In the genomic region with DNA sequence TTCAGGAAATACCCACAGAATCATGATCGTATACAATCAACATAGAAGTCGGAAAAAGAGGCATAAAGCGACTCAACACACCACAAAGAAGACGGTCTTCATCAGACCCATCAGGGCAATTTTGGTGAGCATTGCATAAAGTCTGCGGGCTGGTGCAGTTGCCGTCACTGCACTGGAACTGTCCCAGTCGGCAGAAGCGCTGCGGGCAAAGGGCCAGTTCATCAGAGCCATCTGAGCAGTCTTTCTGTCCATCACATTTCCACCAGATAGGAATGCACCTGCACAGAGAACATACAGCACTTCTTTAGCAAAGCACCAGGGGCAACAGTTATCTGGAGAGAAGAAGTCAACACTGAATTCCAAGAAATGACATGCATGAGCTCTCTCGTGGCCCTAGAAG, we compare ENCODE assay signal across 23 cellular contexts.
"Had no signal": no experiment of that assay in that cellular context is flagged by ENCODE, and none has a peak within 500 bp of the region (broad histone marks: within the 10 kb centered on the region; RNA-seq: fewer than 3 reads in every experiment).

No MANE protein-coding gene starts in this region.

- H3K36me3 ChIP-seq: esophagus muscularis mucosa, gastroesophageal sphincter, heart right ventricle, left lung, lower lobe of right lung had no signal

- H3K27me3 ChIP-seq: esophagus muscularis mucosa, gastroesophageal sphincter, left lung had no signal

- H3K4me3 ChIP-seq: coronary artery, dorsolateral prefrontal cortex, esophagus muscularis mucosa, gastroesophageal sphincter, heart right ventricle, left lung, lower lobe of right lung, mucosa of descending colon had no signal

- H3K27ac ChIP-seq: coronary artery, esophagus muscularis mucosa, foreskin keratinocyte, gastroesophageal sphincter, heart right ventricle, left lung, lower lobe of right lung had no signal

- ATAC-seq: foreskin keratinocyte, gastroesophageal sphincter, heart right ventricle, left cardiac atrium, left lung, left ventricle myocardium superior, lower lobe of right lung, mucosa of descending colon had no signal

- FAIRE-seq: colon, endothelial cell of umbilical vein, frontal cortex, islet of Langerhans, keratinocyte had no signal

- H3K9me3 ChIP-seq: esophagus muscularis mucosa, gastroesophageal sphincter, heart right ventricle, left lung, lower lobe of right lung, mucosa of descending colon had no signal

- DNase-seq: dermis blood vessel endothelial cell; effector CD4-positive, alpha-beta T cell; effector memory CD4-positive, alpha-beta T cell; foreskin keratinocyte; glutamatergic neuron; heart right ventricle; hippocampal formation; left cardiac atrium; left lung; left ventricle myocardium superior; lower lobe of right lung; mesenchymal stem cell; mucosa of descending colon; naive B cell had no signal

- H3K4me1 ChIP-seq: esophagus muscularis mucosa, foreskin keratinocyte, gastroesophageal sphincter, heart right ventricle, left lung, lower lobe of right lung had no signal
